ENCODE assay signal across 8 cellular contexts in genomic region chr1:28915036-28915895, GRCh38. TPM values are rescaled to one million over a fixed set of nuclear protein-coding genes. Genes with fewer than 3 reads are reported as not detected.
DNase-seq lines count a peak whose midpoint lies in the region; ATAC-seq and TF ChIP-seq lines count a peak whose summit lies in the region.

No MANE protein-coding gene starts in this region.

- H3K9me2 ChIP-seq in GM23248 (ENCODE audit: insufficient read depth) = no peaks in the 10 kb centered on the region

- peak overlapping the region; percentile 43 for H3K9ac ChIP-seq in GM23248

- no peaks in the 10 kb centered on the region for H3K27me3 Mint-ChIP-seq in CD8-positive, alpha-beta T cell (ENCODE audit: low read depth)
- H3K27me3 Mint-ChIP-seq in neural crest cell (ENCODE audit: low read depth) = no peaks in the 10 kb centered on the region

- no peak for TF ChIP-seq CTCF in CD8-positive, alpha-beta T cell (IDR thresholded peaks at IDR 0.05)
- no peak for TF ChIP-seq CTCF in neural crest cell (conservative IDR thresholded peaks at IDR 0.05)

- H3K27ac Mint-ChIP-seq in CD8-positive, alpha-beta T cell = peak overlapping the region; percentile 98
- H3K27ac Mint-ChIP-seq in neural crest cell (ENCODE audit: unreplicated experiment) = peak overlapping the region; percentile 99

- H3K9me3 ChIP-seq in CD8-positive, alpha-beta T cell (ENCODE audit: low read length) = no peaks in the 10 kb centered on the region
- H3K9me3 ChIP-seq in GM23248 (ENCODE audit: low read depth) = no peaks in the 10 kb centered on the region
- H3K9me3 ChIP-seq in esophagus (ENCODE audit: control insufficient read depth in 2 of 2, insufficient read depth in 1 of 2, low read depth in 1 of 2, low read length in 1 of 2) = no peaks in the 10 kb centered on the region

- H3K9me3 Mint-ChIP-seq in CD8-positive, alpha-beta T cell = no peaks in the 10 kb centered on the region
- no peaks in the 10 kb centered on the region for H3K9me3 Mint-ChIP-seq in neural crest cell

- peaks cover 53% of the 10 kb centered on the region for H3K4me1 Mint-ChIP-seq in CD8-positive, alpha-beta T cell (ENCODE audit: low read depth)
- peaks cover 42% of the 10 kb centered on the region for H3K4me1 Mint-ChIP-seq in neural crest cell

- peak overlapping the region; percentile 80 for H3K4me2 ChIP-seq in GM23248 (ENCODE audit: unreplicated experiment)

- H4K20me1 ChIP-seq in GM23248 (ENCODE audit: insufficient read depth) = no peaks in the 10 kb centered on the region

- H3K36me3 ChIP-seq in CD8-positive, alpha-beta T cell (ENCODE audit: insufficient read depth, low read length) = no peaks in the 10 kb centered on the region
- no peaks in the 10 kb centered on the region for H3K36me3 ChIP-seq in GM23248 (ENCODE audit: low read depth)
- no peaks in the 10 kb centered on the region for H3K36me3 ChIP-seq in esophagus (ENCODE audit: control insufficient read depth in 2 of 2, insufficient read depth in 2 of 2, low read length in 1 of 2)
- H3K36me3 ChIP-seq in urinary bladder (ENCODE audit: insufficient read depth) = no peaks in the 10 kb centered on the region

- in situ Hi-C loops in GM23248 (cut with MboI) = no loop called here

- peak; percentile 45 for ATAC-seq in CD8-positive, alpha-beta T cell

- peak overlapping the region; percentile 99 for H3K4me3 Mint-ChIP-seq in CD8-positive, alpha-beta T cell
- H3K4me3 Mint-ChIP-seq in neural crest cell = peak overlapping the region; percentile 99

- peak overlapping the region; percentile 80 for H3K4me3 ChIP-seq in CD8-positive, alpha-beta T cell (ENCODE audit: low read depth, low read length)
- H3K4me3 ChIP-seq in GM23248 = peak overlapping the region; percentile 74
- peak overlapping the region; percentile 72 to 74 for H3K4me3 ChIP-seq in esophagus (ENCODE audit: low read depth in 1 of 2, low read length in 2 of 2)
- H3K4me3 ChIP-seq in urinary bladder (ENCODE audit: low read depth, low read length) = peak overlapping the region; percentile 73

- intact Hi-C loops in CD8-positive, alpha-beta T cell (cut with DNase I, micrococcal nuclease) = loop anchor here (1.0 to 5.0 kb wide), 4 partner anchors 12 to 68 kb away; no protein-coding TSS in a partner anchor

- no peaks in the 10 kb centered on the region for H3K27me3 ChIP-seq in CD8-positive, alpha-beta T cell (ENCODE audit: insufficient read depth, low read length)
- no peaks in the 10 kb centered on the region for H3K27me3 ChIP-seq in GM23248 (replicated peaks; ENCODE audit: insufficient read depth)
- H3K27me3 ChIP-seq in esophagus (ENCODE audit: control insufficient read depth in 1 of 2, insufficient read depth in 2 of 2, low read length in 2 of 2) = no peaks in the 10 kb centered on the region

- peak overlapping the region; percentile 62 for H3K27ac ChIP-seq in CD8-positive, alpha-beta T cell (ENCODE audit: low read depth, low read length)
- no peak overlapping the region for H3K27ac ChIP-seq in GM23248
- H3K27ac ChIP-seq in esophagus (ENCODE audit: low read depth in 2 of 2, low read length in 1 of 2) = peak overlapping the region in 1 of 2 donors; percentile 5
- H3K27ac ChIP-seq in urinary bladder (ENCODE audit: low read depth) = no peak overlapping the region

- H3F3A ChIP-seq in GM23248 (ENCODE audit: insufficient read depth) = 0 out of 2 replicates have a peak, but pooled peaks cover 3% of the 10 kb centered on the region

- H3K79me2 ChIP-seq in GM23248 (ENCODE audit: insufficient read depth) = no peaks in the 10 kb centered on the region

- CTCF ChIA-PET in CD8-positive, alpha-beta T cell (lab: Charles Lee) = interaction anchor here (0.6 to 2.4 kb wide), 4 partner anchors 9 to 118 kb away, joined by 3 to 8 read pairs (median 4); no protein-coding TSS in a partner anchor

- 23 to 24% methylated on average over 32 of the region's 32 CpGs for WGBS in GM23248 (ENCODE audit: low coverage in 1 of 2, low lambda C conversion rate in 2 of 2, missing lambda C conversion rate in 2 of 2), 2 experiments
- WGBS in esophagus, 2 donors = 4% methylated on average over 32 of the region's 32 CpGs
- WGBS in urinary bladder = 7% methylated on average over 32 of the region's 32 CpGs

- H2AFZ ChIP-seq in GM23248 = peak overlapping the region; percentile 77

- peak; percentile 19 to 69 (median 46) for DNase-seq in CD8-positive, alpha-beta T cell
- DNase-seq in GM23248 (peak; percentile 24), NCI-H345 treated with DMSO at 0.1 percent for 48 hours (lab: John Stamatoyannopoulos, UW; ENCODE audit: unreplicated experiment) (peak; percentile 45), neural crest cell (ENCODE audit: low read depth, low spot score) (peak; percentile 32), middle frontal gyrus (ENCODE audit: extremely low spot score, low spot score) (no peak)
- peak; percentile 64 for DNase-seq in activated CD8-positive, alpha-beta memory T cell treated with anti-CD3 and anti-CD28 coated beads, Interleukin-2, amount 50 U/mL, for 48 hours

- POLR2A ChIA-PET in CD8-positive, alpha-beta T cell (lab: Charles Lee) = interaction anchor here (0.7 to 2.5 kb wide), 13 partner anchors 8 to 401 kb away, joined by 3 to 22 read pairs (median 4); partner anchors contain the start of gene SRSF4

- peaks cover 29% of the 10 kb centered on the region for H3K36me3 Mint-ChIP-seq in CD8-positive, alpha-beta T cell
- no peaks in the 10 kb centered on the region for H3K36me3 Mint-ChIP-seq in neural crest cell (ENCODE audit: low read depth)

- peaks cover 47% of the 10 kb centered on the region for H3K4me1 ChIP-seq in CD8-positive, alpha-beta T cell (ENCODE audit: insufficient read depth, low read length)
- H3K4me1 ChIP-seq in GM23248 (ENCODE audit: insufficient read depth) = no peaks in the 10 kb centered on the region
- H3K4me1 ChIP-seq in esophagus (ENCODE audit: control insufficient read depth in 2 of 2, insufficient read depth in 2 of 2, low read length in 1 of 2) = peaks cover 2 to 4% of the 10 kb centered on the region in 2 donors
- no peaks in the 10 kb centered on the region for H3K4me1 ChIP-seq in urinary bladder (ENCODE audit: insufficient read depth)

RNA-seq across cellular contexts. Expression of gene EPB41, which starts 0.9 kb away (rescaled TPM):
- 100 to 1,000 TPM; 109 to 117 TPM for total RNA-seq in CD8-positive, alpha-beta T cell
- 1.5 and 2.7 TPM in 2 replicates for total RNA-seq in GM23248 (2014; rRNA removed; shearing (Covaris generic))
- polyA plus RNA-seq in GM23248 (2016; fragmentation: Nextera tagmentation; extraction: Ambion mirVana) (0.89 and 0.91 TPM in 2 replicates), esophagus (10 to 100 TPM; 10.2 to 12.0 TPM), urinary bladder (11.0 TPM)
- total RNA-seq in neural crest cell (108 and 119 TPM in 2 replicates), urinary bladder (37.4 TPM)

Comparison
In these comparisons a context has a peak if more than half of its experiments do, and no peak if none do; other contexts are left out.
1. RNA of gene EPB41, which starts 0.9 kb away (total RNA-seq): 109 to 117 TPM in CD8-positive, alpha-beta T cell, 108 to 119 TPM in neural crest cell and 37.4 TPM in urinary bladder (single experiment); 1.5 to 2.7 TPM in GM23248; every median in the first group is over 10 times any median in the second.
2. Peak in every context shown above with its lines, with median percentiles within 50 percentile points of each other: H3K4me3 ChIP-seq.